34 cellular contexts compared by ENCODE assay signal in the genomic region with DNA sequence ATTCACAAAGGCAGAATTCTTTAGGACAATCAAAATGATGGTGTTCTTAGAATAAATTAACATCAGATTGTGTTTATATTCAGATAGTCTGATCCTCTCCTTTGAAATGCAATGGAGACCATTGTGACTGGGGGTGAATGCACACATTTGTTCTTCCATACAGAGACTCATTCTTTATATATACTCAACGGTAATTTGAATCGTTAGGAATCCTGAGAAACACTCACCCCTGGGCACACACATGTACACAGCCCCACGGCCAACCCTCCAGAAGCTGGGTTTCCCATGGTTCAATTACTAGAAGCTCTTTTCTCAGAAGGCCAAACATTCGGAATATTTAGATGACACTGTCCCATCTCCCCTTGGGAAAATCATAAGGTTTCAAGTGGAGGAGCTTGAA. TPM values are rescaled to one million over a fixed set of nuclear protein-coding genes. Genes with fewer than 3 reads are reported as not detected.
"Had no signal": no experiment of that assay in that cellular context is flagged by ENCODE, and none has a peak within 500 bp of the region (broad histone marks: within the 10 kb centered on the region; RNA-seq: fewer than 3 reads in every experiment).

No MANE protein-coding gene starts in this region.

- H3K27me3 ChIP-seq: adrenal gland, body of pancreas, esophagus muscularis mucosa, foreskin keratinocyte, gastroesophageal sphincter had no signal

- H3K36me3 Mint-ChIP-seq: activated CD4-positive, alpha-beta memory T cell treated with anti-CD3 and anti-CD28 coated beads for 36 hours; activated CD8-positive, alpha-beta memory T cell treated with anti-CD3 and anti-CD28 coated beads, Interleukin-2, amount 10 ng/mL, durations not matched to agents 7 days and 5 days; activated naive CD4-positive, alpha-beta T cell treated with anti-CD3 and anti-CD28 coated beads, Interleukin-2, amount 50 U/mL, for 24 hours; activated naive CD8-positive, alpha-beta T cell treated with anti-CD3 and anti-CD28 coated beads for 36 hours had no signal

- H3K4me1 ChIP-seq: adrenal gland, body of pancreas, esophagus muscularis mucosa, foreskin keratinocyte, gastroesophageal sphincter had no signal

- DNase-seq: activated CD4-positive, alpha-beta memory T cell treated with anti-CD3 and anti-CD28 coated beads for 36 hours; activated CD4-positive, alpha-beta T cell treated with anti-CD3 and anti-CD28 coated beads for 36 hours; activated CD4-positive, alpha-beta T cell treated with anti-CD3 and anti-CD28 coated beads, Interleukin-2, amount 10 ng/mL, durations not matched to agents 24 days and 14 days; activated CD4-positive, CD25-positive, alpha-beta regulatory T cell; activated CD4-positive, CD25-positive, alpha-beta regulatory T cell treated with anti-CD3 and anti-CD28 coated beads, Interleukin-2, amount 50 U/mL, for 72 hours; activated CD8-positive, alpha-beta memory T cell treated with anti-CD3 and anti-CD28 coated beads, Interleukin-2, amount 10 ng/mL, durations not matched to agents 7 days and 5 days; activated CD8-positive, alpha-beta memory T cell treated with anti-CD3 and anti-CD28 coated beads, Interleukin-2, amount 50 U/mL, for 4 hours; activated CD8-positive, alpha-beta T cell treated with anti-CD3 and anti-CD28 coated beads, Interleukin-2, amount 10 ng/mL, durations not matched to agents 7 days and 5 days; activated effector memory CD4-positive, alpha-beta T cell treated with anti-CD3 and anti-CD28 coated beads, Interleukin-2, amount 50 U/mL, for 16 hours; activated naive CD4-positive, alpha-beta T cell treated with anti-CD3 and anti-CD28 coated beads for 36 hours; activated naive CD8-positive, alpha-beta T cell treated with anti-CD3 and anti-CD28 coated beads for 36 hours; activated naive CD8-positive, alpha-beta T cell treated with anti-CD3 and anti-CD28 coated beads, Interleukin-2, amount 50 U/mL, for 24 hours; activated T-cell treated with anti-CD3 and anti-CD28 coated beads, Interleukin-2, amount 50 U/mL, for 1 hour; activated T-cell treated with anti-CD3 and anti-CD28 coated beads, Interleukin-2, amount 50 U/mL, for 48 hours; amygdala; aorta; body of pancreas; caudate nucleus; cortex of kidney; dermis blood vessel endothelial cell; effector CD4-positive, alpha-beta T cell; effector memory CD8-positive, alpha-beta T cell; erythroblast; foreskin keratinocyte; T-helper 1 cell; T-helper 17 cell; T1000 had no signal

- H3K4me3 ChIP-seq: adrenal gland, body of pancreas, esophagus muscularis mucosa, gastroesophageal sphincter had no signal

- H3K4me3 Mint-ChIP-seq: activated CD4-positive, alpha-beta memory T cell treated with anti-CD3 and anti-CD28 coated beads for 36 hours; activated CD4-positive, alpha-beta T cell treated with anti-CD3 and anti-CD28 coated beads for 36 hours; activated CD4-positive, alpha-beta T cell treated with anti-CD3 and anti-CD28 coated beads, Interleukin-2, amount 10 ng/mL, durations not matched to agents 24 days and 14 days; activated CD8-positive, alpha-beta memory T cell treated with anti-CD3 and anti-CD28 coated beads, Interleukin-2, amount 10 ng/mL, durations not matched to agents 7 days and 5 days; activated CD8-positive, alpha-beta T cell treated with anti-CD3 and anti-CD28 coated beads, Interleukin-2, amount 10 ng/mL, durations not matched to agents 7 days and 5 days; activated naive CD4-positive, alpha-beta T cell treated with anti-CD3 and anti-CD28 coated beads for 36 hours; activated naive CD4-positive, alpha-beta T cell treated with anti-CD3 and anti-CD28 coated beads, Interleukin-2, amount 50 U/mL, for 24 hours; activated naive CD8-positive, alpha-beta T cell treated with anti-CD3 and anti-CD28 coated beads for 36 hours; activated naive CD8-positive, alpha-beta T cell treated with anti-CD3 and anti-CD28 coated beads, Interleukin-2, amount 50 U/mL, for 24 hours; activated T-helper 1 cell treated with anti-CD3 and anti-CD28 coated beads, Interleukin-12 subunit alpha, Interleukin-12 subunit beta, Interleukin-2, Interleukin-4 antibody, amounts not matched to agents 30 ng/mL and 10 ng/mL and 1 ng/mL, durations not matched to agents 14 hours and 24 hours and 36 hours; effector memory CD8-positive, alpha-beta T cell; T-helper 17 cell; T-helper 2 cell treated with Interferon-gamma antibody and Interleukin-4, amounts not matched to agents 5 μg/mL and 100 μg/mL, for 36 hours had no signal

- H3K27ac ChIP-seq: adrenal gland, body of pancreas, esophagus muscularis mucosa, foreskin keratinocyte, gastroesophageal sphincter had no signal

- H3K27ac Mint-ChIP-seq: activated CD4-positive, alpha-beta memory T cell treated with anti-CD3 and anti-CD28 coated beads for 36 hours; activated CD4-positive, alpha-beta T cell treated with anti-CD3 and anti-CD28 coated beads for 36 hours; activated CD4-positive, alpha-beta T cell treated with anti-CD3 and anti-CD28 coated beads, Interleukin-2, amount 10 ng/mL, durations not matched to agents 24 days and 14 days; activated CD8-positive, alpha-beta memory T cell treated with anti-CD3 and anti-CD28 coated beads, Interleukin-2, amount 10 ng/mL, durations not matched to agents 7 days and 5 days; activated CD8-positive, alpha-beta T cell treated with anti-CD3 and anti-CD28 coated beads, Interleukin-2, amount 10 ng/mL, durations not matched to agents 7 days and 5 days; activated naive CD4-positive, alpha-beta T cell treated with anti-CD3 and anti-CD28 coated beads for 36 hours; activated naive CD4-positive, alpha-beta T cell treated with anti-CD3 and anti-CD28 coated beads, Interleukin-2, amount 50 U/mL, for 24 hours; activated naive CD8-positive, alpha-beta T cell treated with anti-CD3 and anti-CD28 coated beads for 36 hours; activated naive CD8-positive, alpha-beta T cell treated with anti-CD3 and anti-CD28 coated beads, Interleukin-2, amount 50 U/mL, for 24 hours; activated T-helper 1 cell treated with anti-CD3 and anti-CD28 coated beads, Interleukin-12 subunit alpha, Interleukin-12 subunit beta, Interleukin-2, Interleukin-4 antibody, amounts not matched to agents 30 ng/mL and 10 ng/mL and 1 ng/mL, durations not matched to agents 14 hours and 24 hours and 36 hours; activated T-helper 2 cell treated with anti-CD3 and anti-CD28 coated beads, Interferon-gamma antibody, Interleukin-2, Interleukin-4, amounts not matched to agents 10 μg/mL and 5 μg/mL and 100 μg/mL, durations not matched to agents 14 hours and 24 hours and 36 hours; effector memory CD8-positive, alpha-beta T cell; T-helper 17 cell; T-helper 2 cell treated with Interferon-gamma antibody and Interleukin-4, amounts not matched to agents 5 μg/mL and 100 μg/mL, for 36 hours had no signal

- H3K4me1 Mint-ChIP-seq: activated CD4-positive, alpha-beta T cell treated with anti-CD3 and anti-CD28 coated beads for 36 hours; activated CD4-positive, alpha-beta T cell treated with anti-CD3 and anti-CD28 coated beads, Interleukin-2, amount 10 ng/mL, durations not matched to agents 24 days and 14 days; activated naive CD4-positive, alpha-beta T cell treated with anti-CD3 and anti-CD28 coated beads, Interleukin-2, amount 50 U/mL, for 24 hours; activated naive CD8-positive, alpha-beta T cell treated with anti-CD3 and anti-CD28 coated beads for 36 hours; T-helper 17 cell had no signal

- H3K9me3 ChIP-seq: adrenal gland, body of pancreas, esophagus muscularis mucosa had no signal

- H3K9me3 Mint-ChIP-seq: activated CD4-positive, alpha-beta memory T cell treated with anti-CD3 and anti-CD28 coated beads for 36 hours; activated naive CD4-positive, alpha-beta T cell treated with anti-CD3 and anti-CD28 coated beads for 36 hours; activated naive CD4-positive, alpha-beta T cell treated with anti-CD3 and anti-CD28 coated beads, Interleukin-2, amount 50 U/mL, for 24 hours; activated naive CD8-positive, alpha-beta T cell treated with anti-CD3 and anti-CD28 coated beads for 36 hours; activated naive CD8-positive, alpha-beta T cell treated with anti-CD3 and anti-CD28 coated beads, Interleukin-2, amount 50 U/mL, for 24 hours; activated T-helper 1 cell treated with anti-CD3 and anti-CD28 coated beads, Interleukin-12 subunit alpha, Interleukin-12 subunit beta, Interleukin-2, Interleukin-4 antibody, amounts not matched to agents 30 ng/mL and 10 ng/mL and 1 ng/mL, durations not matched to agents 14 hours and 24 hours and 36 hours; activated T-helper 2 cell treated with anti-CD3 and anti-CD28 coated beads, Interferon-gamma antibody, Interleukin-2, Interleukin-4, amounts not matched to agents 10 μg/mL and 5 μg/mL and 100 μg/mL, durations not matched to agents 14 hours and 24 hours and 36 hours; T-helper 2 cell treated with Interferon-gamma antibody and Interleukin-4, amounts not matched to agents 5 μg/mL and 100 μg/mL, for 36 hours had no signal

- H3K36me3 ChIP-seq: adrenal gland had no signal

RNA-seq across cellular contexts. Expression of a gene that starts 57.5 kb away (rescaled TPM):
- total RNA-seq: activated CD8-positive, alpha-beta T cell treated with anti-CD3 and anti-CD28 coated beads, Interleukin-2, amount 10 ng/mL, durations not matched to agents 7 days and 5 days; T-helper 17 cell had no signal
